In the genomic region with DNA sequence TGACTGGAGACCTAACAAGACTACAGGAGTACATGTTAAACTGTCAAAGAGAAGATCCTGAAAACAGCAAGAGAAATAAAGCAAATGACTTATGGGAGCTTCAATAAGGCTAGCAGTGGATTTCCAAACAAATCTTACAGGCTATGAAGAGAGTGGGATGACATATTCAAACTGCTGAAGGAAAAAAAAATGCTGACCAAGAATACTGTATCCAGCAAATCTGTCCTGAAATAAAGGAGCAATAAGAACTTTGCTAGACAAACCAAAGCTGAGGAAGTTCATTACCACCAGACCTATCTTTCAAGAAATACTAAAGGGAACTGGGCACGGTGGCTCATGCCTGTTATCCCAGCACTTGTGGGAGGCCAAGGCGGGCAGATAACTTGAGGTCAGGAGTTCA, we compare ENCODE assay signal across 10 cellular contexts. TPM values are rescaled to one million over a fixed set of nuclear protein-coding genes. Genes with fewer than 3 reads are reported as not detected.
"Had no signal": no experiment of that assay in that cellular context is flagged by ENCODE, and none has a peak within 500 bp of the region (broad histone marks: within the 10 kb centered on the region; RNA-seq: fewer than 3 reads in every experiment).

No MANE protein-coding gene starts in this region.

- ATAC-seq: HCT116 had no signal

- H3K4me2 ChIP-seq: KMS-11 had no signal

- H3K9ac ChIP-seq: GM23248, KMS-11 had no signal

- H3K4me1 ChIP-seq: HAP-1 had no signal

- H3K27ac ChIP-seq: GM23248, KMS-11 had no signal

- H2AFZ ChIP-seq: GM23248 had no signal

- H3K4me3 ChIP-seq: GM23248, HAP-1 had no signal

- H3K36me3 ChIP-seq: HAP-1 had no signal

- DNase-seq: GM23248, GOT3, H7, IMR-90, KBM-7 had no signal

RNA-seq across cellular contexts. Expression of a gene that starts 30.0 kb away (rescaled TPM):
- total RNA-seq: GM23248, H4, H7, HT1080, IMR-90 had no signal
- polyA plus RNA-seq: GM23248, IMR-90 had no signal

RNA-seq across cellular contexts. Expression of a gene that starts 41.9 kb away (rescaled TPM):
- total RNA-seq: GM23248, H4, H7, HT1080, IMR-90 had no signal
- polyA plus RNA-seq: GM23248, IMR-90 had no signal
